In the genomic region with DNA sequence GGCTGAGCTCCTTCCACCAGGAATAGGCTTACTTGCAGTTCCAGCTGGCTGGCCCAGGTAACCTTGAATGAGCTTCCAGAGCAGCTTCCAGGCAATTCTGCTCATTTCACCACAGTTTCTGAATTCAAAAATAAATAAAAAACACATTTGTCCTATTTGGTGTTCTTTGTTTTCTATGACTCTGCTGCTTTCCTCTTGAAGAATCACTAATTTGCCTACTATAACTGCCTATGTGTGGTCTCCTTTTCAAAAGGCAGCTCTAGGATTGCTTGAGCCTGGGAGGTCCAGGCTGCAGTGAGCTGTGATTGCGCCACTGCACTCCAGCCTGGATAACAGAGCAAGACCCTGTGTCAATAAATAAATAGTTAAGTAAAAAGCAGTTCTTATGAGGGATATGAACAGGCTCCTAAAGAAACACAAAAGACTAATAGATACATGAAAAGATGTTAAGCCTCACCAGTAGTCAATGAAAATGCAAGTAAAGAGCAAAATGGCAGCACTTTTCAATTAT, we compare ENCODE assay signal across 2 cellular contexts.
TF ChIP-seq lines count a peak whose summit lies in the region.

No MANE protein-coding gene starts in this region.

TF ChIP-seq in IMR-90, 13 proteins besides CTCF, POLR2A, EP300 and RAD21:
- TF ChIP-seq RCOR1 (IDR thresholded peaks at IDR 0.05; ENCODE audit: insufficient replicate concordance, low read length) = no peak
- no peak for TF ChIP-seq SMC3 (IDR thresholded peaks at IDR 0.05; ENCODE audit: low read depth, low read length)
- peak; percentile 38; the same call in 1 of the 2 replicates for TF ChIP-seq CEBPB (IDR thresholded peaks at IDR 0.05; ENCODE audit: low read depth, low read length)

TF ChIP-seq in GM12878, 131 proteins besides CTCF, POLR2A, EP300 and RAD21:
- TF ChIP-seq CREM (IDR thresholded peaks at IDR 0.05; ENCODE audit: low read depth) (no peak), SRF (IDR thresholded peaks at IDR 0.05; ENCODE audit: low read depth in 2 of 2, low read length in 2 of 2) (no peak)
